ENCODE assay signal across 1 cellular context in genomic region chr1:166920561-166921475, GRCh38.
TF ChIP-seq lines count a peak whose summit lies in the region.

No MANE protein-coding gene starts in this region.

TF ChIP-seq in IMR-90, 13 proteins besides CTCF, POLR2A, EP300 and RAD21 (continued from another document):
- no peak for TF ChIP-seq MXI1 (IDR thresholded peaks at IDR 0.05; ENCODE audit: borderline replicate concordance, low read depth, low read length)
